ENCODE assay signal across 24 cellular contexts in genomic region chr9:35357826-35358225, GRCh38.
"Had no signal": no experiment of that assay in that cellular context is flagged by ENCODE, and none has a peak within 500 bp of the region (broad histone marks: within the 10 kb centered on the region; RNA-seq: fewer than 3 reads in every experiment).

No MANE protein-coding gene starts in this region.

- H3K4me3 ChIP-seq: breast epithelium, heart right ventricle, left lung, lung, neural progenitor cell, stomach, thyroid gland, upper lobe of right lung had no signal

- H3K9me3 ChIP-seq: breast epithelium, heart right ventricle, left lung, stomach, thyroid gland, upper lobe of right lung had no signal

- H3K4me1 ChIP-seq: breast epithelium, foreskin keratinocyte, neural progenitor cell, parathyroid adenoma, stomach, thyroid gland had no signal

- H3K27ac ChIP-seq: breast epithelium, foreskin keratinocyte, heart right ventricle, left lung, neural progenitor cell, parathyroid adenoma, stomach, thyroid gland, upper lobe of right lung had no signal

- H3K27me3 ChIP-seq: breast epithelium, foreskin keratinocyte, heart right ventricle, left lung, neural progenitor cell, stomach, thyroid gland, upper lobe of right lung had no signal

- FAIRE-seq: endothelial cell of umbilical vein had no signal

- H3K36me3 ChIP-seq: breast epithelium, left lung, neural progenitor cell, thyroid gland, upper lobe of right lung had no signal

- DNase-seq: activated CD4-positive, alpha-beta memory T cell treated with anti-CD3 and anti-CD28 coated beads for 36 hours; activated CD4-positive, alpha-beta T cell treated with anti-CD3 and anti-CD28 coated beads, Interleukin-2, amount 10 ng/mL, durations not matched to agents 24 days and 14 days; activated CD4-positive, CD25-positive, alpha-beta regulatory T cell treated with anti-CD3 and anti-CD28 coated beads, Interleukin-2, amount 50 U/mL, for 72 hours; activated CD8-positive, alpha-beta memory T cell treated with anti-CD3 and anti-CD28 coated beads, Interleukin-2, amount 50 U/mL, for 4 hours; activated T-cell treated with anti-CD3 and anti-CD28 coated beads, Interleukin-2, amount 50 U/mL, for 1 hour; central memory CD4-positive, alpha-beta T cell; foreskin keratinocyte; heart right ventricle; left lung; mesendoderm; natural killer cell; occipital lobe; right cardiac atrium; stimulated activated CD4-positive, alpha-beta T cell treated with anti-CD3 and anti-CD28 coated beads, Interleukin-15, amount 100 ng/mL, for 24 hours; stimulated activated CD4-positive, alpha-beta T cell treated with anti-CD3 and anti-CD28 coated beads, Interleukin-2, amount 100 ng/mL, for 24 hours; stimulated activated naive B cell treated with anti-CD40 and anti-IgM and Interleukin-4, amounts not matched to agents 10 μg/mL and 1 μg/mL and 100 μg/mL, for 72 hours; stomach; thyroid gland; upper lobe of right lung had no signal
